ENCODE assay signal across 8 cellular contexts in the genomic region with DNA sequence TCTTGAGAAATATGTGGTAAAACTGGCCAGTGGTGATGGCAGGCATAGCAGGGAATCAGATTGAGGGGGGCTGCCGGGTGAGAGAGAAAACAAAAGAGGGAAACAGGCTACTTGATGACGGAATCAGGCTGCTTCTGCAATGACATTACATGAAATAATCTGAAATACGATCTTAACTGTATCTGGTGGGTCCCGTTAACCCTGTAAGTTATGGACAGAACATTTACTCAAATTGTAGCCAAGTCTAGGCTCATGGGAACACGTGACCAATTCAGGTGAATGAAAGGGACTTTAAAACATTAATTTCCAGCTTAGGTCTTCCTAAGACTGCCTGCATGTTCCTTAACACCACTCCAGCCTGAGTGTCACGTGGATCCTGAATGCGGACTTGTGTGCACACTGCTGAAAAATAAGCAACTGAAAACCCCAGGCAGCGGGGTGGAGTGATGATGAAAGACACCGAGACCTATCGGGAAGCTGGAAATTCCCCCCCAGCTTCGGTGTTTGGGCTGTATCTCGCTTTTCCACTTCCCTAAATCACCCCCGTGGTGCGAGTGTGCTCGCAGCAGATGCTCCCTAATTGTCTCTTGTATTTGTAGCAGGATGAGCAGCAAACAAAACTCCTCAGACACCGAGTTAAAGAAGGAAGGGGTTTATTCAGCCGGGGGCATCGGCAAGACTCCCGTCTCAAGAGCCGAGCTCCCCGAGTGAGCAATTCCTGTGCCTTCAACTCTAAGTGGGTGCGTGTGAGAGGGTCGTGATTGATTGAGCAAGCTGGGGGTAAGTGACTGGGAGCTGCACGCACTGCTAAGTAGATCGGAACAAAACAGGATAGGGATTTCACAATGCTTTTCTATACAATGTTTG.
DNase-seq lines count a peak whose midpoint lies in the region; ATAC-seq and TF ChIP-seq lines count a peak whose summit lies in the region.

No MANE protein-coding gene starts in this region.

- H3K27ac ChIP-seq in GM23248 (no peak overlapping the region), OCI-LY1 (ENCODE audit: low read depth, low read length, poor library complexity, severe bottlenecking) (no peak overlapping the region), ascending aorta (no peak overlapping the region)

- H3K9me3 ChIP-seq in GM23248 (ENCODE audit: low read depth) (no peaks in the 10 kb centered on the region), OCI-LY1 (ENCODE audit: low read length) (no peaks in the 10 kb centered on the region), ascending aorta (no peaks in the 10 kb centered on the region)

- intact Hi-C loops in posterior cingulate gyrus (cut with DNase I): no loop called here
- intact Hi-C loops in ascending aorta (cut with DNase I): no loop called here

- H2AFZ ChIP-seq in GM23248: peak overlapping the region; percentile 66
- no peak overlapping the region for H2AFZ ChIP-seq in OCI-LY1 (ENCODE audit: low read length)

- ATAC-seq in GM21367 (IDR thresholded peaks at IDR 0.05; ENCODE audit: unreplicated experiment): no peak
- no peak for ATAC-seq in GM21528 (IDR thresholded peaks at IDR 0.05; ENCODE audit: low FRiP score, unreplicated experiment)

- H3K9me2 ChIP-seq in GM23248 (ENCODE audit: insufficient read depth): no peaks in the 10 kb centered on the region
- H3K9me2 ChIP-seq in OCI-LY1 (ENCODE audit: low read depth, low read length): no peaks in the 10 kb centered on the region

- 3 to 5% methylated on average over 25 of the region's 25 CpGs for WGBS in GM23248 (ENCODE audit: low coverage in 1 of 2, low lambda C conversion rate in 2 of 2, missing lambda C conversion rate in 2 of 2), 2 experiments

- H3F3A ChIP-seq in GM23248 (ENCODE audit: insufficient read depth) (no peaks in the 10 kb centered on the region), OCI-LY1 (ENCODE audit: insufficient read depth, low read length) (no peaks in the 10 kb centered on the region)

- TF ChIP-seq CTCF in OCI-LY1 (IDR thresholded peaks at IDR 0.05; ENCODE audit: low read length) (no peak), foreskin fibroblast (IDR thresholded peaks at IDR 0.05; ENCODE audit: low read depth, low read length) (no peak), ascending aorta (IDR thresholded peaks at IDR 0.05) (peak in 1 of 3 experiments; percentile 12)

- no peak overlapping the region for H3K9ac ChIP-seq in GM23248
- H3K9ac ChIP-seq in OCI-LY1 (ENCODE audit: low read length): no peak overlapping the region

- in situ Hi-C loops in GM23248 (cut with MboI): no loop called here

- H3K4me1 ChIP-seq in GM23248 (ENCODE audit: insufficient read depth) (peaks cover 11% of the 10 kb centered on the region; the same call in 1 of the 2 replicates), OCI-LY1 (ENCODE audit: insufficient read depth, low read length, severe bottlenecking) (no peaks in the 10 kb centered on the region), ascending aorta (peaks cover 0 to 8% of the 10 kb centered on the region in 2 donors)

- peak overlapping the region; percentile 57 for H3K4me3 ChIP-seq in GM23248
- no peak overlapping the region for H3K4me3 ChIP-seq in OCI-LY1 (ENCODE audit: low read depth, low read length, poor library complexity, severe bottlenecking)
- H3K4me3 ChIP-seq in foreskin fibroblast (ENCODE audit: low read depth in 1 of 2, low read length in 2 of 2): peak overlapping the region in 1 of 2 donors; percentile 9
- H3K4me3 ChIP-seq in ascending aorta: peak overlapping the region in 1 of 2 donors; percentile 8

- H3K79me2 ChIP-seq in GM23248 (ENCODE audit: insufficient read depth) (no peaks in the 10 kb centered on the region), OCI-LY1 (ENCODE audit: insufficient read depth, low read length) (no peaks in the 10 kb centered on the region)

- no peaks in the 10 kb centered on the region for H4K20me1 ChIP-seq in GM23248 (ENCODE audit: insufficient read depth)
- H4K20me1 ChIP-seq in OCI-LY1 (ENCODE audit: insufficient read depth, low read length): no peaks in the 10 kb centered on the region

- peak; percentile 61 for DNase-seq in GM23248
- DNase-seq in foreskin fibroblast: peak; percentile 29 to 63
- DNase-seq in retina: peak; percentile 64
- DNase-seq in posterior cingulate gyrus: no peak
- DNase-seq in ascending aorta (ENCODE audit: low spot score in 2 of 2): no peak

- H3K27me3 ChIP-seq in GM23248 (replicated peaks; ENCODE audit: insufficient read depth): peaks cover 79% of the 10 kb centered on the region
- H3K27me3 ChIP-seq in OCI-LY1 (ENCODE audit: insufficient read depth, low read length): no peaks in the 10 kb centered on the region; the same call in 1 of the 2 replicates
- peaks cover 10% of the 10 kb centered on the region for H3K27me3 ChIP-seq in ascending aorta

- H3K36me3 ChIP-seq in GM23248 (ENCODE audit: low read depth) (no peaks in the 10 kb centered on the region), OCI-LY1 (ENCODE audit: insufficient read depth, low read length) (no peaks in the 10 kb centered on the region), ascending aorta (no peaks in the 10 kb centered on the region)

- H3K4me2 ChIP-seq in GM23248 (ENCODE audit: unreplicated experiment): peak overlapping the region; percentile 80
- H3K4me2 ChIP-seq in OCI-LY1 (ENCODE audit: low read length): 0 out of 2 replicates have a peak overlapping the region, but pooled peaks have one; percentile 6

Comparison
In these comparisons a context has a peak if more than half of its experiments do, and no peak if none do; other contexts are left out.
1. DNase-seq: peak in GM23248 (single experiment), foreskin fibroblast (2 of 2) and retina (single experiment); none in posterior cingulate gyrus (0 of 10) and ascending aorta (0 of 2).